23 cellular contexts compared by ENCODE assay signal in the genomic region with DNA sequence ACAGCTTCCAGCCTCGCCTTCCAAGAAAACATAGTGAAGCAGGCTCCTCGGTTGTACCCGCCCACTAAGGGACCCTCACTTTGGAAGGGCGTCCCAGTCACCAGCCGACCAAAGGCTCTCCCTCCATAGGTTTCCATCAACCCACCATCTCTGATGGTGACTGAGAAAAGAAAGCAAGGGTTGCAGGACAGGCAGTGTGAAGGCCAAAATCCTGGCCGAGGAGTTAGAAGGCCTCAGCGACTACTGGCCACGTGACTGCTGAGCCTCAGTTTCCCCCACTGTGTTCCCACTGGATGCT. TPM values are rescaled to one million over a fixed set of nuclear protein-coding genes. Genes with fewer than 3 reads are reported as not detected.
DNase-seq lines count a peak whose midpoint lies in the region; ATAC-seq, FAIRE-seq and TF ChIP-seq lines count a peak whose summit lies in the region.
"Had no signal": no experiment of that assay in that cellular context is flagged by ENCODE, and none has a peak within 500 bp of the region (broad histone marks: within the 10 kb centered on the region; RNA-seq: fewer than 3 reads in every experiment).

No MANE protein-coding gene starts in this region.

- FAIRE-seq in pancreas (lab: Jason Lieb, UNC), result no peak
- no peak for FAIRE-seq in GM12892 (lab: Jason Lieb, UNC)
- FAIRE-seq: A204.1 had no signal

- DNase-seq in left ventricle myocardium inferior (no peak), left cardiac atrium (no peak), anterior cingulate cortex (lab: John Stamatoyannopoulos, UW) (no peak), NCI-H2029 (lab: John Stamatoyannopoulos, UW) (no peak), pancreas (no peak), GM12892 (ENCODE audit: insufficient read length) (no peak)
- DNase-seq: activated CD4-positive, CD25-positive, alpha-beta regulatory T cell treated with anti-CD3 and anti-CD28 coated beads, Interleukin-2, amount 50 U/mL, for 72 hours; activated CD8-positive, alpha-beta memory T cell treated with anti-CD3 and anti-CD28 coated beads for 24 hours; activated T-cell treated with anti-CD3 and anti-CD28 coated beads, Interleukin-2, amount 50 U/mL, for 4 hours; BE2C; effector memory CD8-positive, alpha-beta T cell; NCI-H1436; stimulated activated CD4-positive, alpha-beta T cell treated with anti-CD3 and anti-CD28 coated beads, Interleukin-2, amount 100 ng/mL, for 24 hours; stimulated activated naive B cell treated with anti-CD40 and anti-IgM and Interleukin-4, amounts not matched to agents 10 μg/mL and 1 μg/mL and 100 μg/mL, for 72 hours; tibial artery had no signal

- intact Hi-C loops in left ventricle myocardium inferior (cut with micrococcal nuclease), result no loop called here
- intact Hi-C loops in left cardiac atrium (cut with DNase I), result no loop called here
- intact Hi-C loops in pancreas (cut with DNase I), result no loop called here

- no peak for ATAC-seq in left cardiac atrium
- no peak for ATAC-seq in pancreas
- ATAC-seq: activated naive CD4-positive, alpha-beta T cell treated with anti-CD3 and anti-CD28 coated beads, Interleukin-2, amount 50 U/mL, for 72 hours; activated T-cell treated with anti-CD3 and anti-CD28 coated beads, Interleukin-2, amount 50 U/mL, for 4 hours; effector memory CD8-positive, alpha-beta T cell; stimulated activated naive B cell treated with anti-CD40 and anti-IgM and Interleukin-4, amounts not matched to agents 10 μg/mL and 1 μg/mL and 100 μg/mL, for 72 hours had no signal

- WGBS in pancreas, 2 donors, result 52 to 71% methylated on average over 8 of the region's 8 CpGs

- H3K4me3 ChIP-seq in left ventricle myocardium inferior (peak overlapping the region; percentile 87), rectal smooth muscle tissue (ENCODE audit: low read length) (no peak overlapping the region), pancreas (no peak overlapping the region)
- H3K4me3 ChIP-seq: tibial artery had no signal

- no peak for TF ChIP-seq CTCF in left ventricle myocardium inferior (IDR thresholded peaks at IDR 0.05; ENCODE audit: borderline replicate concordance)
- TF ChIP-seq CTCF in pancreas (IDR thresholded peaks at IDR 0.05), result no peak

- TF ChIP-seq POLR2A in GM12892 (IDR thresholded peaks at IDR 0.05; ENCODE audit: low read depth, low read length), result no peak

- H3K27ac ChIP-seq in left ventricle myocardium inferior (replicated peaks), result peak overlapping the region; percentile 92
- H3K27ac ChIP-seq in layer of hippocampus (ENCODE audit: low read depth, low read length), result peak overlapping the region; percentile 19
- peak overlapping the region; percentile 48 for H3K27ac ChIP-seq in rectal smooth muscle tissue (ENCODE audit: low read depth, low read length)
- no peak overlapping the region for H3K27ac ChIP-seq in pancreas
- H3K27ac ChIP-seq: HL-60, tibial artery had no signal

- H3K36me3 ChIP-seq in left ventricle myocardium inferior (no peaks in the 10 kb centered on the region), rectal smooth muscle tissue (ENCODE audit: control insufficient read depth, insufficient read depth, low read length) (no peaks in the 10 kb centered on the region), pancreas (no peaks in the 10 kb centered on the region)
- H3K36me3 ChIP-seq: BE2C, tibial artery had no signal

- H3K4me1 ChIP-seq in left ventricle myocardium inferior (peaks cover 97% of the 10 kb centered on the region), rectal smooth muscle tissue (ENCODE audit: control insufficient read depth, insufficient read depth, low read length) (peaks cover 58% of the 10 kb centered on the region), pancreas (peaks cover 0 to 4% (median 0%) of the 10 kb centered on the region in 3 donors)

- H3K9me3 ChIP-seq in left ventricle myocardium inferior (replicated peaks) (no peaks in the 10 kb centered on the region), pancreas (no peaks in the 10 kb centered on the region)
- H3K9me3 ChIP-seq: BE2C, tibial artery had no signal

- peaks cover 55% of the 10 kb centered on the region for H3K27me3 ChIP-seq in left ventricle myocardium inferior (ENCODE audit: low read depth)
- H3K27me3 ChIP-seq in layer of hippocampus (ENCODE audit: control insufficient read depth, insufficient read depth, low read length), result peaks cover 8% of the 10 kb centered on the region
- H3K27me3 ChIP-seq in rectal smooth muscle tissue (ENCODE audit: control insufficient read depth, insufficient read depth, low read length), result peaks cover 4% of the 10 kb centered on the region
- H3K27me3 ChIP-seq in pancreas, result no peaks in the 10 kb centered on the region
- H3K27me3 ChIP-seq: BE2C had no signal

- H3K9ac ChIP-seq in rectal smooth muscle tissue (ENCODE audit: low read length), result no peak overlapping the region

RNA-seq across cellular contexts. Expression of gene FXYD6, which starts 2.7 kb away (rescaled TPM):
- 30.2 TPM for total RNA-seq in left ventricle myocardium inferior
- 10 to 100 TPM; 31.2 to 37.6 TPM for total RNA-seq in left cardiac atrium
- 10 to 100 TPM in 1 of 6 donors, 1 to 10 TPM in 5; 2.7 to 17.2 (median 6.5) TPM for total RNA-seq in pancreas
- 10 to 100 TPM; 14.3 to 48.0 TPM for polyA plus RNA-seq in pancreas
- 1.1 TPM for polyA plus RNA-seq in GM12892 (2012; ENCODE audit: missing spikeins)
- total RNA-seq: MCF 10A, osteoblast had no signal

RNA-seq across cellular contexts. Expression of gene FXYD2, which starts 49.2 kb away (rescaled TPM):
- total RNA-seq in left ventricle myocardium inferior (1.3 TPM), left cardiac atrium (1 to 10 TPM; 1.6 to 1.9 TPM), pancreas (100 to 1,000 TPM; 220 to 395 (median 314) TPM)
- polyA plus RNA-seq in pancreas, result 1,000 to 10,000 TPM; 1,418 to 2,509 TPM
- polyA plus RNA-seq in GM12892 (2012; ENCODE audit: missing spikeins), result 7.4 TPM
- total RNA-seq: MCF 10A, myocyte, osteoblast had no signal

RNA-seq across cellular contexts. Expression of gene TMPRSS13, which starts 55.4 kb away (rescaled TPM):
- total RNA-seq in left ventricle myocardium inferior (not detected), left cardiac atrium (under 1 TPM; 0.15 to 0.16 TPM), pancreas (1 to 10 TPM; 1.4 to 8.2 (median 2.0) TPM)
- 1 to 10 TPM; 3.2 TPM for polyA plus RNA-seq in pancreas
- 0.51 TPM for polyA plus RNA-seq in GM12892 (2012; ENCODE audit: missing spikeins)
- total RNA-seq: MCF 10A, myocyte, osteoblast had no signal

Comparison
In these comparisons a context has a peak if more than half of its experiments do, and no peak if none do; other contexts are left out.
1. H3K27ac ChIP-seq: peak in left ventricle myocardium inferior (single experiment), layer of hippocampus (single experiment) and rectal smooth muscle tissue (single experiment); none in pancreas (0 of 4).
2. RNA of gene FXYD2, which starts 49.2 kb away (total RNA-seq): 220 to 395 TPM in pancreas; 1.6 to 1.9 TPM in left cardiac atrium and 1.3 TPM in left ventricle myocardium inferior (single experiment); every median in the first group is over 10 times any median in the second.